ENCODE assay signal across 21 cellular contexts in the genomic region with DNA sequence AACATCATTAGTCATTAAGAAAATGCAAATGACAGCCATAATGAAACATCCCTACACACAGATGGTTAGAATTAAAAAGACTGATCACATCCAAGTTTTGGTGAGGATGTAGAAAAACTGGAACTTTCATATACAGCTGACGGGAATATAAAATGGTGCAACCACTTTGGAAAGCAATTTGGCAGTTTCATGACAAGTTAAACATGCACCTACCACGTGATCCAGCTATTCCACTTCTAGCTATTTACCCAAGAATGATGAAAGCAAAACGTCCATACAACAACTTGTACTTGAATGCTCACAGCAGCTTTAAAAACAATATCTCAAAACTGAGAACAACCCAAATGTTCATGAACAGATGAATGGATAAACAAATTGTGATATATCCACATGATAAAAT.
"Had no signal": no experiment of that assay in that cellular context is flagged by ENCODE, and none has a peak within 500 bp of the region (broad histone marks: within the 10 kb centered on the region; RNA-seq: fewer than 3 reads in every experiment).

No MANE protein-coding gene starts in this region.

- DNase-seq: colonic mucosa; effector CD8-positive, alpha-beta T cell; endodermal cell; hypothalamus; immature natural killer cell; islet precursor cell; kidney glomerular epithelial cell; left colon; left ventricle myocardium superior; natural killer cell; occipital lobe; ovary; posterior cingulate gyrus; psoas muscle; right cardiac atrium; spleen; stimulated activated CD4-positive, alpha-beta T cell treated with anti-CD3 and anti-CD28 coated beads, Interleukin-4, amount 100 ng/mL, for 4 hours; stimulated activated naive CD8-positive, alpha-beta T cell treated with anti-CD3 and anti-CD28 coated beads, Interleukin-15, Interleukin-2, amounts not matched to agents 100 U/mL and 50 U/mL, for 24 hours; substantia nigra; testis; tibial artery had no signal
